11 cellular contexts compared by ENCODE assay signal in genomic region chr12:110266381-110266909, GRCh38. TPM values are rescaled to one million over a fixed set of nuclear protein-coding genes. Genes with fewer than 3 reads are reported as not detected.
DNase-seq lines count a peak whose midpoint lies in the region; ATAC-seq and TF ChIP-seq lines count a peak whose summit lies in the region.
"Had no signal": no experiment of that assay in that cellular context is flagged by ENCODE, and none has a peak within 500 bp of the region (broad histone marks: within the 10 kb centered on the region; RNA-seq: fewer than 3 reads in every experiment).

No MANE protein-coding gene starts in this region.

- H3F3A ChIP-seq in SK-N-SH (replicated peaks; ENCODE audit: insufficient read depth) = peaks cover 31% of the 10 kb centered on the region
- no peaks in the 10 kb centered on the region for H3F3A ChIP-seq in PC-3 (ENCODE audit: low read length, unreplicated experiment)

- POLR2A ChIA-PET in SK-N-SH (lab: Yijun Ruan, JAX) = interaction anchor here (1.2 to 1.4 kb wide), 2 partner anchors 14 to 16 kb away, joined by 3 to 5 read pairs; no protein-coding TSS in a partner anchor
- POLR2A ChIA-PET in PC-3 (lab: Charles Lee; ENCODE audit: unreplicated experiment) = interaction anchor here (0.6 kb wide), 1 partner anchor 14 kb away, joined by 3 read pairs; no protein-coding TSS in a partner anchor

- H3K23ac ChIP-seq in mesenchymal stem cell (ENCODE audit: low read length in 2 of 2) = no peak overlapping the region

- no peak overlapping the region for H4K8ac ChIP-seq in mesenchymal stem cell (ENCODE audit: low read length)

- BruUV-seq in PC-3 (replicated peaks; lab: Mats Ljungman, UMichigan) = no TSS peak

- H3K9me2 ChIP-seq in SK-N-SH (no peaks in the 10 kb centered on the region), PC-3 (replicated peaks; ENCODE audit: low read length) (no peaks in the 10 kb centered on the region), Karpas-422 (replicated peaks; ENCODE audit: insufficient read depth, low read length) (no peaks in the 10 kb centered on the region)

- H3K27me3 ChIP-seq in SK-N-SH (ENCODE audit: insufficient read depth) (no peaks in the 10 kb centered on the region), PC-3 (ENCODE audit: low read length) (no peaks in the 10 kb centered on the region), mesenchymal stem cell (ENCODE audit: control insufficient read depth in 1 of 2, insufficient read depth in 1 of 2, low read length in 2 of 2) (no peaks in the 10 kb centered on the region), thoracic aorta (replicated peaks; ENCODE audit: insufficient read depth) (no peaks in the 10 kb centered on the region), tibial nerve (no peaks in the 10 kb centered on the region), Karpas-422 (ENCODE audit: low read length) (no peaks in the 10 kb centered on the region)
- H3K27me3 ChIP-seq: body of pancreas had no signal

- CTCF ChIA-PET in SK-N-SH (lab: Yijun Ruan, JAX) = interaction anchor here (0.8 kb wide), 1 partner anchor 10 kb away, joined by 3 read pairs; no protein-coding TSS in a partner anchor
- CTCF ChIA-PET in PC-3 (lab: Charles Lee) = no interaction called here

- intact Hi-C loops in PC-3 (cut with micrococcal nuclease) = no loop called here

- TF ChIP-seq EP300 in SK-N-SH (IDR thresholded peaks at IDR 0.05; ENCODE audit: borderline replicate concordance in 1 of 2, low read depth in 1 of 2, low read length in 1 of 2) (no peak), tibial nerve (IDR thresholded peaks at IDR 0.05) (no peak)

- TF ChIP-seq CTCF in SK-N-SH (IDR thresholded peaks at IDR 0.05) = no peak
- no peak for TF ChIP-seq CTCF in PC-3 (conservative IDR thresholded peaks at IDR 0.05; ENCODE audit: low read depth, low read length)
- no peak for TF ChIP-seq CTCF in thoracic aorta (IDR thresholded peaks at IDR 0.05)
- no peak for TF ChIP-seq CTCF in tibial nerve (IDR thresholded peaks at IDR 0.05)

- H3K4ac ChIP-seq in mesenchymal stem cell (ENCODE audit: low read depth in 1 of 2, low read length in 2 of 2) = peak overlapping the region in 1 of 2 experiments; percentile 35

- H3K18ac ChIP-seq in mesenchymal stem cell (ENCODE audit: low read depth in 1 of 2, low read length in 2 of 2) = peak overlapping the region in 1 of 2 experiments; percentile 66

- H2BK5ac ChIP-seq in mesenchymal stem cell (ENCODE audit: low read depth, low read length, poor library complexity, severe bottlenecking) = no peak overlapping the region

- peak overlapping the region; percentile 78 to 81 for H3K27ac ChIP-seq in SK-N-SH (ENCODE audit: low read depth in 2 of 2, low read length in 1 of 2)
- H3K27ac ChIP-seq in PC-3 (ENCODE audit: low read length) = peak overlapping the region; percentile 63
- H3K27ac ChIP-seq in mesenchymal stem cell (ENCODE audit: low read length, poor library complexity, severe bottlenecking) = no peak overlapping the region
- H3K27ac ChIP-seq in thoracic aorta = peak overlapping the region; percentile 43 to 45
- H3K27ac ChIP-seq in tibial nerve = no peak overlapping the region
- no peak overlapping the region for H3K27ac ChIP-seq in Karpas-422 (ENCODE audit: low read length)
- H3K27ac ChIP-seq: body of pancreas had no signal

- H3K14ac ChIP-seq in mesenchymal stem cell (ENCODE audit: low read length in 2 of 2) = no peak overlapping the region

- H4K20me1 ChIP-seq in SK-N-SH (ENCODE audit: insufficient read depth) (no peaks in the 10 kb centered on the region), PC-3 (ENCODE audit: low read length) (no peaks in the 10 kb centered on the region), Karpas-422 (ENCODE audit: insufficient read depth, low read depth, low read length) (no peaks in the 10 kb centered on the region)

- H3K4me1 ChIP-seq in SK-N-SH (ENCODE audit: control insufficient read depth in 1 of 2, insufficient read depth in 2 of 2, low read depth in 1 of 2, low read length in 1 of 2) = peaks cover 26 to 50% of the 10 kb centered on the region in 2 experiments
- H3K4me1 ChIP-seq in PC-3 (ENCODE audit: insufficient read depth, low read length) = peaks cover 44% of the 10 kb centered on the region
- H3K4me1 ChIP-seq in mesenchymal stem cell (ENCODE audit: control insufficient read depth, insufficient read depth, low read depth, low read length) = peaks cover 18% of the 10 kb centered on the region
- H3K4me1 ChIP-seq in thoracic aorta (ENCODE audit: control insufficient read depth in 1 of 2, low read depth in 2 of 2) = peaks cover 31 to 51% of the 10 kb centered on the region in 2 donors
- H3K4me1 ChIP-seq in tibial nerve = peaks cover 0 to 19% (median 5%) of the 10 kb centered on the region in 4 donors
- H3K4me1 ChIP-seq in Karpas-422 (ENCODE audit: low read length) = no peaks in the 10 kb centered on the region

- WGBS in SK-N-SH (ENCODE audit: low lambda C conversion rate) = 66% methylated on average over 5 of the region's 5 CpGs
- WGBS in mesenchymal stem cell = 88% methylated on average over 4 of the region's 5 CpGs
- WGBS in tibial nerve, 2 donors = 67% methylated on average over 5 of the region's 5 CpGs

- no peak overlapping the region for H3K4me3 ChIP-seq in SK-N-SH (ENCODE audit: low read depth in 2 of 2, low read length in 1 of 2)
- H3K4me3 ChIP-seq in PC-3 (ENCODE audit: low read length) = no peak overlapping the region
- no peak overlapping the region for H3K4me3 ChIP-seq in mesenchymal stem cell (ENCODE audit: insufficient read depth in 1 of 2, low read depth in 1 of 2, low read length in 2 of 2)
- H3K4me3 ChIP-seq in thoracic aorta = peak overlapping the region; percentile 27
- H3K4me3 ChIP-seq in tibial nerve = no peak overlapping the region
- H3K4me3 ChIP-seq in Karpas-422 (ENCODE audit: low read length) = no peak overlapping the region
- H3K4me3 ChIP-seq: body of pancreas had no signal

- H4K91ac ChIP-seq in mesenchymal stem cell (ENCODE audit: low read length) = no peak overlapping the region

- TF ChIP-seq RAD21 in SK-N-SH (IDR thresholded peaks at IDR 0.05; ENCODE audit: low read length) = no peak

- no peak overlapping the region for H2BK15ac ChIP-seq in mesenchymal stem cell (ENCODE audit: low read depth, poor library complexity, severe bottlenecking)

- H3K9ac ChIP-seq in SK-N-SH = peak overlapping the region; percentile 33; the same call in 1 of the 2 replicates
- peak overlapping the region; percentile 22; the same call in 1 of the 2 replicates for H3K9ac ChIP-seq in PC-3 (ENCODE audit: low read length)
- peak overlapping the region; percentile 81 for H3K9ac ChIP-seq in mesenchymal stem cell (ENCODE audit: low read length)
- H3K9ac ChIP-seq in Karpas-422 (ENCODE audit: low read length) = no peak overlapping the region

- H3K79me2 ChIP-seq in SK-N-SH (ENCODE audit: insufficient read depth) (no peaks in the 10 kb centered on the region), PC-3 (ENCODE audit: low read length) (no peaks in the 10 kb centered on the region), Karpas-422 (ENCODE audit: low read length) (no peaks in the 10 kb centered on the region)

- H3K79me1 ChIP-seq in mesenchymal stem cell (replicated peaks; ENCODE audit: low read length, poor library complexity, severe bottlenecking) = no peaks in the 10 kb centered on the region

- ATAC-seq in SK-N-SH treated with all-trans-retinoic acid at 6 μM for 48 hours (no peak), PC-3 (no peak), thoracic aorta (ENCODE audit: insufficient number of reproducible peaks, low FRiP score, low read depth) (no peak), HG03196 (IDR thresholded peaks at IDR 0.05; ENCODE audit: unreplicated experiment) (no peak)
- ATAC-seq: HCT116 had no signal

- no peaks in the 10 kb centered on the region for H3K9me3 ChIP-seq in SK-N-SH
- no peaks in the 10 kb centered on the region for H3K9me3 ChIP-seq in PC-3 (ENCODE audit: low read length)
- no peaks in the 10 kb centered on the region for H3K9me3 ChIP-seq in mesenchymal stem cell (ENCODE audit: control insufficient read depth, low read length)
- no peaks in the 10 kb centered on the region for H3K9me3 ChIP-seq in thoracic aorta
- no peaks in the 10 kb centered on the region for H3K9me3 ChIP-seq in tibial nerve
- no peaks in the 10 kb centered on the region for H3K9me3 ChIP-seq in Karpas-422 (ENCODE audit: low read length)
- H3K9me3 ChIP-seq: body of pancreas had no signal

- H2BK120ac ChIP-seq in mesenchymal stem cell (ENCODE audit: low read depth, low read length) = peak overlapping the region; percentile 27

- no peak overlapping the region for H2BK12ac ChIP-seq in mesenchymal stem cell (ENCODE audit: low read length in 2 of 2)

- H2AFZ ChIP-seq in SK-N-SH (ENCODE audit: low read depth) = peak overlapping the region; percentile 65; the same call in 1 of the 2 replicates
- peak overlapping the region; percentile 48; the same call in 1 of the 2 replicates for H2AFZ ChIP-seq in PC-3 (ENCODE audit: low read length)
- H2AFZ ChIP-seq in mesenchymal stem cell (ENCODE audit: low read depth, low read length) = no peak overlapping the region
- H2AFZ ChIP-seq in Karpas-422 (ENCODE audit: low read length) = no peak overlapping the region

- H2AK5ac ChIP-seq in mesenchymal stem cell (ENCODE audit: low read length, severe bottlenecking) = no peak overlapping the region

- peak; percentile 44 for DNase-seq in SK-N-SH
- DNase-seq in PC-3 = no peak
- DNase-seq in mesenchymal stem cell = no peak
- no peak for DNase-seq in thoracic aorta (ENCODE audit: low spot score)
- DNase-seq in tibial nerve (ENCODE audit: low spot score in 2 of 2) = no peak
- DNase-seq in Karpas-422 = no peak
- DNase-seq: activated CD4-positive, alpha-beta T cell treated with anti-CD3 and anti-CD28 coated beads, Interleukin-2, amount 50 U/mL, for 48 hours had no signal

- H3K4me2 ChIP-seq in SK-N-SH (peak overlapping the region; percentile 56; the same call in 1 of the 2 replicates), PC-3 (ENCODE audit: low read length) (peak overlapping the region; percentile 29), mesenchymal stem cell (ENCODE audit: low read length, poor library complexity, severe bottlenecking) (no peak overlapping the region), Karpas-422 (ENCODE audit: low read depth, low read length, poor library complexity, severe bottlenecking) (no peak overlapping the region)

- H3K36me3 ChIP-seq in SK-N-SH (replicated peaks in 1 of 2; ENCODE audit: control insufficient read depth in 1 of 2, insufficient read depth in 2 of 2, low read length in 1 of 2) (no peaks in the 10 kb centered on the region), PC-3 (ENCODE audit: low read depth, low read length) (no peaks in the 10 kb centered on the region), mesenchymal stem cell (ENCODE audit: control insufficient read depth in 1 of 2, insufficient read depth in 2 of 2, low read depth in 1 of 2, low read length in 2 of 2) (no peaks in the 10 kb centered on the region), thoracic aorta (no peaks in the 10 kb centered on the region), tibial nerve (no peaks in the 10 kb centered on the region), Karpas-422 (ENCODE audit: insufficient read depth, low read length) (no peaks in the 10 kb centered on the region)

- TF ChIP-seq POLR2A in tibial nerve (IDR thresholded peaks at IDR 0.05) = no peak

RNA-seq across cellular contexts. Expression of gene ATP2A2, which starts 14.6 kb away (rescaled TPM):
- 83.9 and 120 TPM in 2 replicates for polyA plus RNA-seq in SK-N-SH (2012; rRNA removed)
- 87.4 and 103 TPM in 2 replicates for polyA plus RNA-seq in SK-N-SH (2012; cell fraction: cytosol; rRNA removed)
- 150 and 219 TPM in 2 replicates for polyA plus RNA-seq in SK-N-SH (2012; cell fraction: nucleus; rRNA removed)
- total RNA-seq in PC-3 (2014; rRNA removed) = 174 and 211 TPM in 2 replicates
- 155 TPM for polyA plus RNA-seq in mesenchymal stem cell (2013, experiment 1 of 2)
- polyA plus RNA-seq in mesenchymal stem cell (2013, experiment 2 of 2) = 150 TPM
- 100 to 1,000 TPM; 226 to 290 TPM for total RNA-seq in thoracic aorta
- total RNA-seq in tibial nerve = 100 to 1,000 TPM in 2 of 4 donors, 10 to 100 TPM in 2; 77.8 to 106 (median 90.1) TPM
- 70.0 and 88.5 TPM in 2 replicates for total RNA-seq in Karpas-422 (2014; rRNA removed; shearing (Covaris generic); ENCODE audit: low replicate concordance)

Comparison
In these comparisons a context has a peak if more than half of its experiments do, and no peak if none do; other contexts are left out.
1. H2AFZ ChIP-seq: peak in SK-N-SH (single experiment) and PC-3 (single experiment); none in mesenchymal stem cell (single experiment) and Karpas-422 (single experiment).
2. H3K27ac ChIP-seq: peak in SK-N-SH (2 of 2), PC-3 (single experiment) and thoracic aorta (2 of 2); none in mesenchymal stem cell (single experiment), tibial nerve (0 of 4) and Karpas-422 (single experiment).
3. H3K4me2 ChIP-seq: peak in SK-N-SH (single experiment) and PC-3 (single experiment); none in mesenchymal stem cell (single experiment) and Karpas-422 (single experiment).